Comparison of ENCODE assay signal across 9 cellular contexts in genomic region chr15:80615783-80616391, GRCh38.
DNase-seq lines count a peak whose midpoint lies in the region; ATAC-seq and TF ChIP-seq lines count a peak whose summit lies in the region.
"Had no signal": no experiment of that assay in that cellular context is flagged by ENCODE, and none has a peak within 500 bp of the region (broad histone marks: within the 10 kb centered on the region; RNA-seq: fewer than 3 reads in every experiment).

No MANE protein-coding gene starts in this region.

- intact Hi-C loops in mucosa of descending colon (cut with DNase I, micrococcal nuclease): no loop called here
- intact Hi-C loops in activated CD4-positive, alpha-beta T cell treated with anti-CD3 and anti-CD28 coated beads, Interleukin-2, amount 10 ng/mL, durations not matched to agents 24 days and 14 days (cut with micrococcal nuclease): no loop called here

- H3K27me3 Mint-ChIP-seq in activated CD4-positive, alpha-beta T cell treated with anti-CD3 and anti-CD28 coated beads, Interleukin-2, amount 10 ng/mL, durations not matched to agents 24 days and 14 days: peaks cover 20% of the 10 kb centered on the region

- no peaks in the 10 kb centered on the region for H3K9me3 ChIP-seq in mucosa of descending colon

- no peaks in the 10 kb centered on the region for H3K4me1 ChIP-seq in mucosa of descending colon (ENCODE audit: low read depth)

- no peak for TF ChIP-seq CTCF in mucosa of descending colon (IDR thresholded peaks at IDR 0.05)

- no peak overlapping the region for H3K4me3 ChIP-seq in mucosa of descending colon

- H3K36me3 Mint-ChIP-seq in activated CD4-positive, alpha-beta T cell treated with anti-CD3 and anti-CD28 coated beads, Interleukin-2, amount 10 ng/mL, durations not matched to agents 24 days and 14 days (ENCODE audit: low read depth): no peaks in the 10 kb centered on the region
- H3K36me3 Mint-ChIP-seq: naive thymus-derived CD4-positive, alpha-beta T cell had no signal

- no peak overlapping the region for H3K27ac Mint-ChIP-seq in activated CD4-positive, alpha-beta T cell treated with anti-CD3 and anti-CD28 coated beads, Interleukin-2, amount 10 ng/mL, durations not matched to agents 24 days and 14 days
- H3K27ac Mint-ChIP-seq: naive thymus-derived CD4-positive, alpha-beta T cell had no signal

- no peaks in the 10 kb centered on the region for H3K9me3 Mint-ChIP-seq in activated CD4-positive, alpha-beta T cell treated with anti-CD3 and anti-CD28 coated beads, Interleukin-2, amount 10 ng/mL, durations not matched to agents 24 days and 14 days

- H3K36me3 ChIP-seq in mucosa of descending colon (ENCODE audit: low read depth): no peaks in the 10 kb centered on the region

- ATAC-seq in mucosa of descending colon (peak; percentile 87), HG02973 (IDR thresholded peaks at IDR 0.05; ENCODE audit: unreplicated experiment) (no peak)
- ATAC-seq: naive thymus-derived CD4-positive, alpha-beta T cell had no signal

- DNase-seq in D341Med (ENCODE audit: low spot score) (peak; percentile 45), NCI-H2171 (lab: John Stamatoyannopoulos, UW) (peak; percentile 85), cerebellar cortex (ENCODE audit: low spot score) (peak; percentile 72), mucosa of descending colon (peak; percentile 76 to 88 (median 78)), epidermal melanocyte (ENCODE audit: insufficient read length, low spot score) (no peak), COLO829 (ENCODE audit: low spot score) (no peak)
- no peak for DNase-seq in activated CD4-positive, alpha-beta T cell treated with anti-CD3 and anti-CD28 coated beads, Interleukin-2, amount 10 ng/mL, durations not matched to agents 24 days and 14 days
- DNase-seq: naive thymus-derived CD4-positive, alpha-beta T cell had no signal

- H3K4me1 Mint-ChIP-seq in activated CD4-positive, alpha-beta T cell treated with anti-CD3 and anti-CD28 coated beads, Interleukin-2, amount 10 ng/mL, durations not matched to agents 24 days and 14 days: no peaks in the 10 kb centered on the region
- H3K4me1 Mint-ChIP-seq: naive thymus-derived CD4-positive, alpha-beta T cell had no signal

- H3K4me3 Mint-ChIP-seq in activated CD4-positive, alpha-beta T cell treated with anti-CD3 and anti-CD28 coated beads, Interleukin-2, amount 10 ng/mL, durations not matched to agents 24 days and 14 days: no peak overlapping the region
- H3K4me3 Mint-ChIP-seq: naive thymus-derived CD4-positive, alpha-beta T cell had no signal

Comparison
In these comparisons a context has a peak if more than half of its experiments do, and no peak if none do; other contexts are left out.
1. DNase-seq: peak in D341Med (single experiment), NCI-H2171 (single experiment), cerebellar cortex (single experiment) and mucosa of descending colon (3 of 3); none in epidermal melanocyte (single experiment), activated CD4-positive, alpha-beta T cell treated with anti-CD3 and anti-CD28 coated beads, Interleukin-2, amount 10 ng/mL, durations not matched to agents 24 days and 14 days (single experiment) and COLO829 (single experiment).